ENCODE assay signal across 20 cellular contexts in the genomic region with DNA sequence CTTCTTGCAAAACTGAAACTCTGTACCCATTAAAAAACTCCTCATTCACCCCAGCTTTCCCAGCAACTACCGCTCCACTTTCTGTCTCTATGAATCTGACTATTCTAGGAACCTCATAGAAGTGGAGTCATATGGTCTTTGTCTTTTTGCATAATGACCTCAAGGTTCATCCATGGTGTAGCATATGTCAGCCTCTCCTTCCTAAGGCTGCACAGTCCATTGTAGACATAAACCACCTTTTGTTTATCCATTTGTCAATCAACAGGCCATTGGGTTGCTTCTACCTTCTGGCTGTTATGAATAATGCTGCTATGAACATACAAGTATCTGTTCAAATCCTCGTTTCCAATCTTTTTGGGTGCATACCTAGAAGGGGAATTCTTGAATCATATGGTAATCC. TPM values are rescaled to one million over a fixed set of nuclear protein-coding genes. Genes with fewer than 3 reads are reported as not detected.
DNase-seq lines count a peak whose midpoint lies in the region; ATAC-seq and TF ChIP-seq lines count a peak whose summit lies in the region.
"Had no signal": no experiment of that assay in that cellular context is flagged by ENCODE, and none has a peak within 500 bp of the region (broad histone marks: within the 10 kb centered on the region; RNA-seq: fewer than 3 reads in every experiment).

No MANE protein-coding gene starts in this region.

- no peak for ATAC-seq in HG03571 (IDR thresholded peaks at IDR 0.05; ENCODE audit: unreplicated experiment)
- ATAC-seq: CD8-positive, alpha-beta T cell; HCT116 had no signal

- in situ Hi-C loops in transverse colon (cut with MboI; ENCODE audit: low pct_ligation_motif_present in 1 of 4, low pct_unique_long_range_greater_than_20kb in 1 of 4, low sequenced_read_pairs in 3 of 4): no loop called here

- no peak overlapping the region for H3K27ac Mint-ChIP-seq in activated CD4-positive, alpha-beta T cell treated with anti-CD3 and anti-CD28 coated beads, Interleukin-2, amount 10 ng/mL, durations not matched to agents 7 days and 5 days
- H3K27ac Mint-ChIP-seq: B cell; CD4-positive, CD25-positive, alpha-beta regulatory T cell; CD8-positive, alpha-beta T cell; H9 had no signal

- H3K27ac ChIP-seq in rectal smooth muscle tissue (ENCODE audit: low read depth, low read length) (peak overlapping the region; percentile 4), transverse colon (peak overlapping the region in 3 of 4 donors; percentile 21 to 54 (median 50))
- H3K27ac ChIP-seq: 22Rv1, BLaER1, C4-2B, GM23248 had no signal

- CTCF ChIA-PET in activated CD4-positive, alpha-beta T cell treated with anti-CD3 and anti-CD28 coated beads, Interleukin-2, amount 10 ng/mL, durations not matched to agents 7 days and 5 days (lab: Charles Lee): interaction anchor here (1.0 kb wide), 1 partner anchor 8 kb away, joined by 3 read pairs; no protein-coding TSS in a partner anchor

- peaks cover 5% of the 10 kb centered on the region for H3K9me3 Mint-ChIP-seq in activated CD4-positive, alpha-beta T cell treated with anti-CD3 and anti-CD28 coated beads, Interleukin-2, amount 10 ng/mL, durations not matched to agents 7 days and 5 days

- TF ChIP-seq POLR2A in transverse colon (IDR thresholded peaks at IDR 0.05): no peak

- no peaks in the 10 kb centered on the region for H3K9me3 ChIP-seq in transverse colon
- H3K9me3 ChIP-seq: Caco-2 had no signal

- DNase-seq in DMS 273 (lab: John Stamatoyannopoulos, UW; ENCODE audit: unreplicated experiment): peak; percentile 17
- no peak for DNase-seq in DMS 273 treated with DMSO at 0.1 percent for 48 hours (lab: John Stamatoyannopoulos, UW)
- DNase-seq in transverse colon: no peak
- DNase-seq in stimulated activated naive CD4-positive, alpha-beta T cell (lab: John Stamatoyannopoulos, UW): no peak
- no peak for DNase-seq in activated CD4-positive, alpha-beta T cell treated with anti-CD3 and anti-CD28 coated beads, Interleukin-2, amount 10 ng/mL, durations not matched to agents 7 days and 5 days
- DNase-seq: Caco-2; CD4-positive, CD25-positive, alpha-beta regulatory T cell; CD8-positive, alpha-beta T cell; DMS53; DMS79 treated with DMSO at 0.1 percent for 48 hours; GF-D8; GM23248; H9 had no signal

- no peaks in the 10 kb centered on the region for H3K4me1 Mint-ChIP-seq in activated CD4-positive, alpha-beta T cell treated with anti-CD3 and anti-CD28 coated beads, Interleukin-2, amount 10 ng/mL, durations not matched to agents 7 days and 5 days
- H3K4me1 Mint-ChIP-seq: B cell had no signal

- H3K4me3 Mint-ChIP-seq in activated CD4-positive, alpha-beta T cell treated with anti-CD3 and anti-CD28 coated beads, Interleukin-2, amount 10 ng/mL, durations not matched to agents 7 days and 5 days: no peak overlapping the region
- H3K4me3 Mint-ChIP-seq: B cell; CD4-positive, CD25-positive, alpha-beta regulatory T cell; CD8-positive, alpha-beta T cell; H9 had no signal

- no peaks in the 10 kb centered on the region for H3K27me3 Mint-ChIP-seq in activated CD4-positive, alpha-beta T cell treated with anti-CD3 and anti-CD28 coated beads, Interleukin-2, amount 10 ng/mL, durations not matched to agents 7 days and 5 days
- H3K27me3 Mint-ChIP-seq: B cell; CD4-positive, CD25-positive, alpha-beta regulatory T cell had no signal

- H3K4me3 ChIP-seq in rectal smooth muscle tissue (ENCODE audit: low read length): no peak overlapping the region
- H3K4me3 ChIP-seq in transverse colon: no peak overlapping the region
- H3K4me3 ChIP-seq: BLaER1, GM23248 had no signal

- intact Hi-C loops in transverse colon (cut with DNase I; ENCODE audit: low total_unique reads): no loop called here

- 87% methylated on average over 2 of the region's 2 CpGs for WGBS in transverse colon (ENCODE audit: low coverage in 1 of 2), 2 donors

- no peak overlapping the region for H3K9ac ChIP-seq in rectal smooth muscle tissue (ENCODE audit: low read length)
- H3K9ac ChIP-seq: BLaER1, GM23248 had no signal

- H3K27me3 ChIP-seq in rectal smooth muscle tissue (ENCODE audit: control insufficient read depth, insufficient read depth, low read length) (no peaks in the 10 kb centered on the region), transverse colon (no peaks in the 10 kb centered on the region)
- H3K27me3 ChIP-seq: BLaER1 had no signal

- H3K36me3 ChIP-seq in rectal smooth muscle tissue (ENCODE audit: control insufficient read depth, insufficient read depth, low read length) (peaks cover 5% of the 10 kb centered on the region), transverse colon (peaks cover 0 to 6% (median 0%) of the 10 kb centered on the region in 4 donors)

- peaks cover 5% of the 10 kb centered on the region for H3K36me3 Mint-ChIP-seq in activated CD4-positive, alpha-beta T cell treated with anti-CD3 and anti-CD28 coated beads, Interleukin-2, amount 10 ng/mL, durations not matched to agents 7 days and 5 days (ENCODE audit: low read depth)

- POLR2A ChIA-PET in activated CD4-positive, alpha-beta T cell treated with anti-CD3 and anti-CD28 coated beads, Interleukin-2, amount 10 ng/mL, durations not matched to agents 7 days and 5 days (lab: Charles Lee): no interaction called here

- TF ChIP-seq EP300 in transverse colon (IDR thresholded peaks at IDR 0.05; ENCODE audit: low read depth): no peak

- H3K4me1 ChIP-seq in rectal smooth muscle tissue (ENCODE audit: control insufficient read depth, insufficient read depth, low read length) (peaks cover 34% of the 10 kb centered on the region), transverse colon (peaks cover 0 to 16% (median 7%) of the 10 kb centered on the region in 4 donors)
- H3K4me1 ChIP-seq: BLaER1, Caco-2 had no signal

- no peak for TF ChIP-seq CTCF in transverse colon (IDR thresholded peaks at IDR 0.05)

RNA-seq across cellular contexts. Expression of a gene that starts 21.1 kb away (rescaled TPM):
- total RNA-seq in transverse colon: 10 to 100 TPM; 24.3 to 71.4 (median 54.8) TPM
- 1 to 10 TPM; 3.5 to 4.3 TPM for total RNA-seq in activated CD4-positive, alpha-beta T cell treated with anti-CD3 and anti-CD28 coated beads, Interleukin-2, amount 10 ng/mL, durations not matched to agents 7 days and 5 days

Comparison
In these comparisons a context has a peak if more than half of its experiments do, and no peak if none do; other contexts are left out.
1. RNA of a gene that starts 21.1 kb away (total RNA-seq): 24.3 to 71.4 TPM in transverse colon; 3.5 to 4.3 TPM in activated CD4-positive, alpha-beta T cell treated with anti-CD3 and anti-CD28 coated beads, Interleukin-2, amount 10 ng/mL, durations not matched to agents 7 days and 5 days; every median in the first group is over 4 times any median in the second.